In genomic region chr3:85709483-85709882, GRCh38 we compare ENCODE assay signal across 26 cellular contexts.
"Had no signal": no experiment of that assay in that cellular context is flagged by ENCODE, and none has a peak within 500 bp of the region (broad histone marks: within the 10 kb centered on the region; RNA-seq: fewer than 3 reads in every experiment).

No MANE protein-coding gene starts in this region.

- H3K27me3 ChIP-seq: gastroesophageal sphincter, neutrophil, pancreas, right atrium auricular region, upper lobe of left lung had no signal

- H3K36me3 ChIP-seq: gastroesophageal sphincter, neutrophil, pancreas, right atrium auricular region, upper lobe of left lung had no signal

- H3K27me3 Mint-ChIP-seq: activated B cell treated with CpG ODN at 0.5 μM for 24 hours; activated CD4-positive, alpha-beta T cell treated with anti-CD3 and anti-CD28 coated beads for 36 hours; activated naive CD8-positive, alpha-beta T cell treated with anti-CD3 and anti-CD28 coated beads, Interleukin-2, amount 10 ng/mL, durations not matched to agents 7 days and 5 days; activated T-cell treated with anti-CD3 and anti-CD28 coated beads, Interleukin-2, amount 50 U/mL, for 24 hours; naive thymus-derived CD8-positive, alpha-beta T cell had no signal

- ATAC-seq: activated CD4-positive, alpha-beta T cell treated with anti-CD3 and anti-CD28 coated beads for 36 hours; gastroesophageal sphincter; left ventricle myocardium superior; naive thymus-derived CD8-positive, alpha-beta T cell; pancreas; psoas muscle; stimulated activated naive CD8-positive, alpha-beta T cell treated with anti-CD3 and anti-CD28 coated beads, Interleukin-15, Interleukin-2, amounts not matched to agents 100 U/mL and 50 U/mL, for 24 hours had no signal

- H3K4me3 Mint-ChIP-seq: activated B cell treated with CpG ODN at 0.5 μM for 24 hours; activated CD4-positive, alpha-beta T cell treated with anti-CD3 and anti-CD28 coated beads for 36 hours; activated naive CD8-positive, alpha-beta T cell treated with anti-CD3 and anti-CD28 coated beads, Interleukin-2, amount 10 ng/mL, durations not matched to agents 7 days and 5 days; activated T-cell treated with anti-CD3 and anti-CD28 coated beads, Interleukin-2, amount 50 U/mL, for 24 hours; endodermal cell; mesothelial cell of epicardium; naive thymus-derived CD8-positive, alpha-beta T cell had no signal

- H3K4me1 Mint-ChIP-seq: activated B cell treated with CpG ODN at 0.5 μM for 24 hours; activated CD4-positive, alpha-beta T cell treated with anti-CD3 and anti-CD28 coated beads for 36 hours; activated naive CD8-positive, alpha-beta T cell treated with anti-CD3 and anti-CD28 coated beads, Interleukin-2, amount 10 ng/mL, durations not matched to agents 7 days and 5 days; endodermal cell; mesothelial cell of epicardium; naive thymus-derived CD8-positive, alpha-beta T cell had no signal

- H3K27ac ChIP-seq: coronary artery, gastroesophageal sphincter, neutrophil, pancreas, psoas muscle, right atrium auricular region, upper lobe of left lung had no signal

- H3K9me3 ChIP-seq: gastroesophageal sphincter, neutrophil, pancreas, psoas muscle, right atrium auricular region, upper lobe of left lung had no signal

- H3K4me3 ChIP-seq: coronary artery, gastroesophageal sphincter, pancreas, psoas muscle, right atrium auricular region, upper lobe of left lung had no signal

- H3K27ac Mint-ChIP-seq: activated B cell treated with CpG ODN at 0.5 μM for 24 hours; activated CD4-positive, alpha-beta T cell treated with anti-CD3 and anti-CD28 coated beads for 36 hours; activated naive CD8-positive, alpha-beta T cell treated with anti-CD3 and anti-CD28 coated beads, Interleukin-2, amount 10 ng/mL, durations not matched to agents 7 days and 5 days; activated T-cell treated with anti-CD3 and anti-CD28 coated beads, Interleukin-2, amount 50 U/mL, for 24 hours; endodermal cell; mesothelial cell of epicardium; naive thymus-derived CD8-positive, alpha-beta T cell had no signal

- H3K9me3 Mint-ChIP-seq: endodermal cell had no signal

- H3K36me3 Mint-ChIP-seq: activated naive CD8-positive, alpha-beta T cell treated with anti-CD3 and anti-CD28 coated beads, Interleukin-2, amount 10 ng/mL, durations not matched to agents 7 days and 5 days; mesothelial cell of epicardium; naive thymus-derived CD8-positive, alpha-beta T cell had no signal

- DNase-seq: activated B cell treated with CpG ODN at 0.5 μM for 24 hours; activated CD4-positive, alpha-beta T cell treated with anti-CD3 and anti-CD28 coated beads for 36 hours; activated CD4-positive, alpha-beta T cell treated with anti-CD3 and anti-CD28 coated beads, Interleukin-2, amount 50 U/mL, for 4 hours; activated CD8-positive, alpha-beta memory T cell treated with anti-CD3 and anti-CD28 coated beads for 24 hours; activated CD8-positive, alpha-beta memory T cell treated with anti-CD3 and anti-CD28 coated beads, Interleukin-2, amount 50 U/mL, for 4 hours; activated naive CD4-positive, alpha-beta T cell treated with Interleukin-2 at 50 U/mL for 16 hours; activated naive CD8-positive, alpha-beta T cell treated with anti-CD3 and anti-CD28 coated beads, Interleukin-2, amount 10 ng/mL, durations not matched to agents 7 days and 5 days; activated T-cell treated with anti-CD3 and anti-CD28 coated beads, Interleukin-2, amount 50 U/mL, for 24 hours; amniotic stem cell; endodermal cell; head of caudate nucleus; hypothalamus; left ventricle myocardium superior; mammary epithelial cell; naive thymus-derived CD8-positive, alpha-beta T cell; pancreas; psoas muscle; stimulated activated CD4-positive, alpha-beta T cell treated with anti-CD3 and anti-CD28 coated beads, Interleukin-4, amount 100 ng/mL, for 24 hours; stimulated activated naive CD8-positive, alpha-beta T cell treated with anti-CD3 and anti-CD28 coated beads, Interleukin-15, Interleukin-2, amounts not matched to agents 100 U/mL and 50 U/mL, for 24 hours; T-helper 9 cell; upper lobe of left lung had no signal
